ENCODE assay signal across 8 cellular contexts in genomic region chr6:156720739-156721714, GRCh38. TPM values are rescaled to one million over a fixed set of nuclear protein-coding genes. Genes with fewer than 3 reads are reported as not detected.
DNase-seq lines count a peak whose midpoint lies in the region; ATAC-seq and TF ChIP-seq lines count a peak whose summit lies in the region.

No MANE protein-coding gene starts in this region.

- no peaks in the 10 kb centered on the region for H3K27me3 Mint-ChIP-seq in IgD-negative memory B cell

- H4K20me1 ChIP-seq in DOHH2 (ENCODE audit: control insufficient read depth, insufficient read depth, low read depth, low read length), result no peaks in the 10 kb centered on the region

- H3K9me2 ChIP-seq in DOHH2 (replicated peaks; ENCODE audit: control insufficient read depth, low read length), result no peaks in the 10 kb centered on the region

- H3K4me2 ChIP-seq in DOHH2 (ENCODE audit: low read length), result peak overlapping the region; percentile 59

- H3K4me3 Mint-ChIP-seq in IgD-negative memory B cell, result peak overlapping the region; percentile 86 to 94 (median 90)

- intact Hi-C loops in colonic mucosa (cut with DNase I), result no loop called here

- no peaks in the 10 kb centered on the region for H3K79me2 ChIP-seq in DOHH2 (ENCODE audit: control insufficient read depth, low read length)

- H3K4me1 Mint-ChIP-seq in IgD-negative memory B cell, result peaks cover 24 to 33% (median 28%) of the 10 kb centered on the region in 3 donors

- TF ChIP-seq CTCF in DOHH2 (IDR thresholded peaks at IDR 0.05; ENCODE audit: low read depth, low read length, poor library complexity, severe bottlenecking), result no peak
- TF ChIP-seq CTCF in colonic mucosa (IDR thresholded peaks at IDR 0.05), result no peak

- peak; percentile 57 for ATAC-seq in GM21528 (IDR thresholded peaks at IDR 0.05; ENCODE audit: low FRiP score, unreplicated experiment)

- H3K27me3 ChIP-seq in DOHH2 (ENCODE audit: control insufficient read depth, low read length), result no peaks in the 10 kb centered on the region
- H3K27me3 ChIP-seq in colonic mucosa, result no peaks in the 10 kb centered on the region

- H3K9me3 ChIP-seq in DOHH2 (ENCODE audit: control insufficient read depth, insufficient read depth, low read length) (no peaks in the 10 kb centered on the region), colonic mucosa (no peaks in the 10 kb centered on the region)

- H3K9ac ChIP-seq in colonic mucosa (ENCODE audit: low read depth in 2 of 2, low read length in 2 of 2), result peak overlapping the region in 1 of 2 donors; percentile 62

- H3K36me3 Mint-ChIP-seq in IgD-negative memory B cell, result no peaks in the 10 kb centered on the region

- H3K27ac ChIP-seq in DOHH2 (ENCODE audit: low read depth, low read length) (peak overlapping the region; percentile 85), colonic mucosa (peak overlapping the region; percentile 91)

- H3F3A ChIP-seq in DOHH2 (ENCODE audit: control insufficient read depth, insufficient read depth), result peaks cover 14% of the 10 kb centered on the region

- peak; percentile 62 for DNase-seq in colonic mucosa
- DNase-seq in mucosa of gallbladder (ENCODE audit: low spot score), result peak; percentile 62
- DNase-seq in GDM1 (lab: John Stamatoyannopoulos, UW), result no peak
- DNase-seq in NCI-H128 (lab: John Stamatoyannopoulos, UW; ENCODE audit: unreplicated experiment), result no peak
- no peak for DNase-seq in activated CD4-positive, alpha-beta T cell treated with anti-CD3 and anti-CD28 coated beads, Interleukin-2, amount 50 U/mL, for 1 hour

- H3K9me3 Mint-ChIP-seq in IgD-negative memory B cell, result peaks cover 0 to 4% (median 0%) of the 10 kb centered on the region in 3 donors

- H3K36me3 ChIP-seq in DOHH2 (ENCODE audit: control insufficient read depth, low read length) (no peaks in the 10 kb centered on the region), colonic mucosa (no peaks in the 10 kb centered on the region)

- H3K4me1 ChIP-seq in DOHH2 (ENCODE audit: control insufficient read depth, low read length), result peaks cover 43% of the 10 kb centered on the region
- peaks cover 8% of the 10 kb centered on the region for H3K4me1 ChIP-seq in colonic mucosa

- H3K27ac Mint-ChIP-seq in IgD-negative memory B cell, result peak overlapping the region; percentile 96 to 99 (median 97)

- H3K4me3 ChIP-seq in DOHH2 (ENCODE audit: low read length) (peak overlapping the region; percentile 54), colonic mucosa (no peak overlapping the region)

RNA-seq across cellular contexts. Expression of gene ARID1B, which starts 56.2 kb away (rescaled TPM):
- polyA plus RNA-seq in IgD-negative memory B cell, result 21.9 TPM
- total RNA-seq in colonic mucosa, result 10 to 100 TPM; 61.3 to 71.5 TPM
- 101 TPM for total RNA-seq in mucosa of gallbladder

Comparison
In these comparisons a context has a peak if more than half of its experiments do, and no peak if none do; other contexts are left out.
1. DNase-seq: peak in colonic mucosa (single experiment) and mucosa of gallbladder (single experiment); none in GDM1 (single experiment), NCI-H128 (single experiment) and activated CD4-positive, alpha-beta T cell treated with anti-CD3 and anti-CD28 coated beads, Interleukin-2, amount 50 U/mL, for 1 hour (single experiment).